21 cellular contexts compared by ENCODE assay signal in genomic region chr4:169089004-169089403, GRCh38.
"Had no signal": no experiment of that assay in that cellular context is flagged by ENCODE, and none has a peak within 500 bp of the region (broad histone marks: within the 10 kb centered on the region; RNA-seq: fewer than 3 reads in every experiment).

No MANE protein-coding gene starts in this region.

- H3K27me3 Mint-ChIP-seq: activated B cell treated with CpG ODN at 0.5 μM for 24 hours; activated CD4-positive, alpha-beta memory T cell treated with anti-CD3 and anti-CD28 coated beads for 36 hours; activated CD8-positive, alpha-beta memory T cell treated with anti-CD3 and anti-CD28 coated beads, Interleukin-2, amount 10 ng/mL, durations not matched to agents 7 days and 5 days; activated naive CD8-positive, alpha-beta T cell treated with anti-CD3 and anti-CD28 coated beads for 36 hours; activated T-helper 17 cell treated with anti-CD3 and anti-CD28 coated beads, Interleukin-2, amount 50 U/mL, for 72 hours; memory B cell; naive B cell had no signal

- H3K9me3 ChIP-seq: body of pancreas, ovary, right lobe of liver had no signal

- H3K4me1 Mint-ChIP-seq: activated CD8-positive, alpha-beta memory T cell treated with anti-CD3 and anti-CD28 coated beads, Interleukin-2, amount 10 ng/mL, durations not matched to agents 7 days and 5 days; activated naive CD8-positive, alpha-beta T cell treated with anti-CD3 and anti-CD28 coated beads for 36 hours; activated T-helper 17 cell treated with anti-CD3 and anti-CD28 coated beads, Interleukin-2, amount 50 U/mL, for 72 hours; memory B cell; naive B cell had no signal

- H3K4me1 ChIP-seq: right lobe of liver, stomach had no signal

- H3K27ac ChIP-seq: body of pancreas, epithelial cell of prostate, ovary, right lobe of liver, stomach had no signal

- H3K4me3 ChIP-seq: body of pancreas, mucosa of descending colon, ovary, right lobe of liver, smooth muscle cell, stomach had no signal

- H3K27me3 ChIP-seq: body of pancreas, ovary, right lobe of liver, stomach had no signal

- ATAC-seq: activated CD8-positive, alpha-beta memory T cell treated with anti-CD3 and anti-CD28 coated beads, Interleukin-2, amount 10 ng/mL, durations not matched to agents 7 days and 5 days; activated T-helper 17 cell treated with anti-CD3 and anti-CD28 coated beads, Interleukin-2, amount 50 U/mL, for 72 hours; body of pancreas; left ventricle myocardium superior; mucosa of descending colon; right lobe of liver had no signal

- H3K4me3 Mint-ChIP-seq: activated B cell treated with CpG ODN at 0.5 μM for 24 hours; activated CD4-positive, alpha-beta memory T cell treated with anti-CD3 and anti-CD28 coated beads for 36 hours; activated CD8-positive, alpha-beta memory T cell treated with anti-CD3 and anti-CD28 coated beads, Interleukin-2, amount 10 ng/mL, durations not matched to agents 7 days and 5 days; activated naive CD8-positive, alpha-beta T cell treated with anti-CD3 and anti-CD28 coated beads for 36 hours; activated T-helper 17 cell treated with anti-CD3 and anti-CD28 coated beads, Interleukin-2, amount 50 U/mL, for 72 hours; memory B cell; naive B cell had no signal

- H3K4me2 ChIP-seq: smooth muscle cell had no signal

- H3K36me3 Mint-ChIP-seq: activated CD4-positive, alpha-beta memory T cell treated with anti-CD3 and anti-CD28 coated beads for 36 hours; activated CD8-positive, alpha-beta memory T cell treated with anti-CD3 and anti-CD28 coated beads, Interleukin-2, amount 10 ng/mL, durations not matched to agents 7 days and 5 days; activated naive CD8-positive, alpha-beta T cell treated with anti-CD3 and anti-CD28 coated beads for 36 hours; naive B cell had no signal

- H3K27ac Mint-ChIP-seq: activated B cell treated with CpG ODN at 0.5 μM for 24 hours; activated CD4-positive, alpha-beta memory T cell treated with anti-CD3 and anti-CD28 coated beads for 36 hours; activated CD8-positive, alpha-beta memory T cell treated with anti-CD3 and anti-CD28 coated beads, Interleukin-2, amount 10 ng/mL, durations not matched to agents 7 days and 5 days; activated naive CD8-positive, alpha-beta T cell treated with anti-CD3 and anti-CD28 coated beads for 36 hours; activated T-helper 17 cell treated with anti-CD3 and anti-CD28 coated beads, Interleukin-2, amount 50 U/mL, for 72 hours; memory B cell; naive B cell had no signal

- DNase-seq: activated B cell treated with CpG ODN at 0.5 μM for 24 hours; activated CD4-positive, alpha-beta memory T cell treated with anti-CD3 and anti-CD28 coated beads for 36 hours; activated CD4-positive, alpha-beta T cell treated with anti-CD3 and anti-CD28 coated beads for 4 hours; activated CD8-positive, alpha-beta memory T cell treated with anti-CD3 and anti-CD28 coated beads, Interleukin-2, amount 10 ng/mL, durations not matched to agents 7 days and 5 days; activated naive CD4-positive, alpha-beta T cell; activated naive CD8-positive, alpha-beta T cell treated with anti-CD3 and anti-CD28 coated beads for 36 hours; amygdala; body of pancreas; foreskin fibroblast; left ventricle myocardium superior; mucosa of descending colon; naive B cell; ovary; right lobe of liver; stimulated activated CD4-positive, alpha-beta T cell treated with anti-CD3 and anti-CD28 coated beads, Interleukin-4, amount 100 ng/mL, for 1 hour; stomach; trophoblast cell had no signal

- H3K36me3 ChIP-seq: ovary, right lobe of liver had no signal
